ENCODE assay signal across 8 cellular contexts in genomic region chr1:32351859-32352745, GRCh38. TPM values are rescaled to one million over a fixed set of nuclear protein-coding genes. Genes with fewer than 3 reads are reported as not detected.
A peak's percentile ranks its signal among the peaks of the same experiment; 100 is the strongest.
DNase-seq lines count a peak whose midpoint lies in the region; ATAC-seq and TF ChIP-seq lines count a peak whose summit lies in the region.

No MANE protein-coding gene starts in this region.

- H3K27me3 ChIP-seq in body of pancreas (no peaks in the 10 kb centered on the region), spleen (replicated peaks in 1 of 7) (no peaks in the 10 kb centered on the region)

- TF ChIP-seq POLR2A in body of pancreas (IDR thresholded peaks at IDR 0.05) (peak in 2 of 3 donors; percentile 9 to 43), spleen (IDR thresholded peaks at IDR 0.05) (no peak)

- H3K4me1 ChIP-seq in body of pancreas (peaks cover 37% of the 10 kb centered on the region), spleen (peaks cover 41 to 87% (median 68%) of the 10 kb centered on the region in 6 donors)

- H3K4me3 ChIP-seq in body of pancreas (peak overlapping the region; percentile 14 to 63), spleen (peak overlapping the region; percentile 47 to 85 (median 54))

- H3K36me3 ChIP-seq in body of pancreas (replicated peaks in 1 of 2; ENCODE audit: insufficient read depth in 1 of 2, low read depth in 2 of 2), result no peaks in the 10 kb centered on the region
- no peaks in the 10 kb centered on the region for H3K36me3 ChIP-seq in spleen

- no peak for TF ChIP-seq CTCF in body of pancreas (IDR thresholded peaks at IDR 0.05)
- no peak for TF ChIP-seq CTCF in spleen (IDR thresholded peaks at IDR 0.05 in 8 of 11, conservative IDR thresholded peaks at IDR 0.05 in 3 of 11)

- H3K9me3 ChIP-seq in body of pancreas (no peaks in the 10 kb centered on the region), spleen (no peaks in the 10 kb centered on the region)

- DNase-seq in activated CD8-positive, alpha-beta memory T cell treated with anti-CD3 and anti-CD28 coated beads for 24 hours, result peak; percentile 62
- no peak for DNase-seq in activated CD8-positive, alpha-beta memory T cell treated with anti-CD3 and anti-CD28 coated beads, Interleukin-2, amount 50 U/mL, for 4 hours
- DNase-seq in LHCN-M2 (ENCODE audit: low read depth) (peak; percentile 58), body of pancreas (peak in 3 of 4 donors; percentile 56 to 71 (median 62)), islet precursor cell (peak; percentile 81), spleen (no peak), NK-92 (lab: John Stamatoyannopoulos, UW; ENCODE audit: unreplicated experiment) (no peak), KG1 (lab: John Stamatoyannopoulos, UW) (no peak)

- H3K27ac ChIP-seq in body of pancreas, result peak overlapping the region; percentile 77 to 97 (median 93)
- peak overlapping the region; percentile 87 to 96 (median 94) for H3K27ac ChIP-seq in spleen

- intact Hi-C loops in body of pancreas (cut with DNase I), result no loop called here
- intact Hi-C loops in spleen (cut with DNase I; ENCODE audit: low total_unique reads), result no loop called here

- peak; percentile 28 for ATAC-seq in body of pancreas

- 11 to 22% methylated on average over 8 to 30 of the region's 30 CpGs for WGBS in body of pancreas, 2 donors
- WGBS in spleen, 5 donors, result 18 to 51% (median 21%) methylated on average over 14 to 30 of the region's 30 CpGs

RNA-seq across cellular contexts. Expression of gene FAM229A, which starts 10.2 kb away (rescaled TPM):
- 2.0 and 5.2 TPM in 2 replicates for total RNA-seq in LHCN-M2 (2014; rRNA removed)
- polyA plus RNA-seq in LHCN-M2 (2012), result 1.1 TPM
- 10 to 100 TPM in 1 of 2 donors, 1 to 10 TPM in 1; 3.6 to 15.6 TPM for total RNA-seq in body of pancreas
- total RNA-seq in spleen, result 10 to 100 TPM; 10.5 to 23.5 (median 13.8) TPM
- polyA plus RNA-seq in spleen, result 10 to 100 TPM; 10.8 to 27.6 (median 26.5) TPM

RNA-seq across cellular contexts. Expression of gene TSSK3, which starts 10.2 kb away (rescaled TPM):
- total RNA-seq in LHCN-M2 (2014; rRNA removed) (0.40 TPM in 1 of 2 replicates, not detected in the other), body of pancreas (10 to 100 TPM in 1 of 2 donors, 1 to 10 TPM in 1; 1.8 to 12.2 TPM), spleen (1 to 10 TPM in 6 of 7 donors, under 1 TPM in 1; 0.60 to 6.6 (median 3.9) TPM)
- 0.62 TPM for polyA plus RNA-seq in LHCN-M2 (2012)
- 1 to 10 TPM in 1 of 3 donors, under 1 TPM in 2; 0.15 to 2.9 (median 0.27) TPM for polyA plus RNA-seq in spleen

RNA-seq across cellular contexts. Expression of gene MARCKSL1, which starts 16.1 kb away (rescaled TPM):
- total RNA-seq in LHCN-M2 (2014; rRNA removed) (94.7 and 107 TPM in 2 replicates), body of pancreas (10 to 100 TPM; 12.9 to 34.5 TPM), spleen (10 to 100 TPM; 25.7 to 73.8 (median 60.0) TPM)
- 85.0 TPM for polyA plus RNA-seq in LHCN-M2 (2012)
- 100 to 1,000 TPM in 1 of 3 donors, 10 to 100 TPM in 2; 73.5 to 120 (median 88.8) TPM for polyA plus RNA-seq in spleen

RNA-seq across cellular contexts. Expression of gene BSDC1, which starts 42.1 kb away (rescaled TPM):
- total RNA-seq in LHCN-M2 (2014; rRNA removed) (55.4 and 58.0 TPM in 2 replicates), body of pancreas (10 to 100 TPM; 53.2 to 83.7 TPM), spleen (10 to 100 TPM; 65.3 to 95.8 (median 77.0) TPM)
- polyA plus RNA-seq in LHCN-M2 (2012), result 30.4 TPM
- 10 to 100 TPM; 18.4 to 39.5 (median 20.1) TPM for polyA plus RNA-seq in spleen

Comparison
In these comparisons a context has a peak if more than half of its experiments do, and no peak if none do; other contexts are left out.
1. DNase-seq: peak in activated CD8-positive, alpha-beta memory T cell treated with anti-CD3 and anti-CD28 coated beads for 24 hours (single experiment), LHCN-M2 (single experiment), body of pancreas (3 of 4) and islet precursor cell (single experiment); none in activated CD8-positive, alpha-beta memory T cell treated with anti-CD3 and anti-CD28 coated beads, Interleukin-2, amount 50 U/mL, for 4 hours (single experiment), spleen (single experiment), NK-92 (single experiment) and KG1 (single experiment).
2. POLR2A ChIP-seq: peak in body of pancreas (2 of 3); none in spleen (0 of 3).